In the genomic region with DNA sequence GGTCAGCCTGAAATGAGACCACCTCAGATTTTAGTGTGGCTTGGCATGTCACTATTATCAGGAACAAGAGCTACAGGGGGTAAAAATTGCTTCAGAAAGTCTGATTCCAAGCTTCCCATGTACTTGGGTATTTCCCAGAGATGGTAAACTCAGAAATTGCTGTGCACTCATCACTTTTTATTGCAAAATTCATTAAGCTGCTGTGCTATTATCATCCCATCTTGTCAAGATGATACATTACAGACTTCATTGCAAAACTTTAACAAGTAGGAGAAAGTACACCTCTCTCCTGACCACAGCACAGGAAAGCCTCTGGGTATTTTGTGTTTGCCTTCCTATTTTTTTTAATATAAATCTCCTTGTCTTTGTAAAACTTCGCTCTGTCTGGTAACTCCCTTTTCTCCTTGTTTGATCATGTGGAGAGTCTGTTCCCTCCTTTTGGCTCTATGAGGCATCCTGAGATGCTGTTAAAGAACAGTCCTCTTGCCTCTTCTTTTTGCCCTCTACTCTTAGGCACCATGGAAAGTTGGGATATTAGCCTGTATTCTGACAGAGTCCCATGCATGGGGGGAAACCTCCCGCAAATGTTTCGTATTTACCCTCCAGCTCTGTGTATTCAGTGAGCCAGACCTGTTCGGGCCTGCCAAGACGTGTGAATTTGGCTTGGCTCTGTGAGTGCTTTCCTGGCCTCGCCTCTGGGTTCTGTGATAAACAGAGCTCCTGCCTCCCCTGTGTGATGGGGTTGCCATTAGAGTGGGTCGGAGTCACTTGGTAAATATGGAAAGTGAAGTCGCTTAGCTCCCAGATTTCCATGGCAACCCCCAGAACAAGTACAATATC, we compare ENCODE assay signal across 10 cellular contexts.
A peak's percentile ranks its signal among the peaks of the same experiment; 100 is the strongest.
DNase-seq lines count a peak whose midpoint lies in the region; ATAC-seq and TF ChIP-seq lines count a peak whose summit lies in the region.
"Had no signal": no experiment of that assay in that cellular context is flagged by ENCODE, and none has a peak within 500 bp of the region (broad histone marks: within the 10 kb centered on the region; RNA-seq: fewer than 3 reads in every experiment).

No MANE protein-coding gene starts in this region.

- POLR2A ChIA-PET in HEK293T (lab: Yijun Ruan, JAX), result interaction anchor here (0.9 to 2.4 kb wide), 2 partner anchors 14 to 262 kb away, joined by 4 to 7 read pairs; no protein-coding TSS in a partner anchor
- POLR2A ChIA-PET in PC-3 (lab: Charles Lee; ENCODE audit: unreplicated experiment), result no interaction called here

- no peak for TF ChIP-seq CTCF in PC-3 (conservative IDR thresholded peaks at IDR 0.05; ENCODE audit: low read depth, low read length)
- no peak for TF ChIP-seq CTCF in fibroblast of the aortic adventitia (IDR thresholded peaks at IDR 0.05; ENCODE audit: insufficient read depth, low read length)
- TF ChIP-seq CTCF in sigmoid colon (IDR thresholded peaks at IDR 0.05), result no peak
- no peak for TF ChIP-seq CTCF in mucosa of descending colon (IDR thresholded peaks at IDR 0.05)
- no peak for TF ChIP-seq CTCF in foreskin fibroblast (IDR thresholded peaks at IDR 0.05; ENCODE audit: low read depth, low read length)

- TF ChIP-seq POLR2A in sigmoid colon (IDR thresholded peaks at IDR 0.05), result no peak

- no peak for DNase-seq in HEK293T (ENCODE audit: extremely low spot score)
- DNase-seq in PC-3, result no peak
- peak; percentile 85 for DNase-seq in fibroblast of the aortic adventitia (ENCODE audit: low read depth)
- peak; percentile 81 for DNase-seq in sigmoid colon
- DNase-seq in mucosa of descending colon, result no peak
- no peak for DNase-seq in foreskin fibroblast
- DNase-seq: DND-41 had no signal

- peak overlapping the region; percentile 44 for H3K27ac ChIP-seq in PC-3 (ENCODE audit: low read length)
- peak overlapping the region; percentile 66 to 77 (median 70) for H3K27ac ChIP-seq in sigmoid colon

- H3K4me3 ChIP-seq in PC-3 (ENCODE audit: low read length) (no peak overlapping the region), fibroblast of the aortic adventitia (ENCODE audit: low read depth, low read length) (no peak overlapping the region), sigmoid colon (no peak overlapping the region), mucosa of descending colon (no peak overlapping the region), foreskin fibroblast (ENCODE audit: low read depth in 1 of 2, low read length in 2 of 2) (no peak overlapping the region)

- H3K9ac ChIP-seq in PC-3 (ENCODE audit: low read length), result no peak overlapping the region

- H3K27me3 ChIP-seq in PC-3 (ENCODE audit: low read length) (no peaks in the 10 kb centered on the region), sigmoid colon (no peaks in the 10 kb centered on the region)

- H3K79me2 ChIP-seq in PC-3 (ENCODE audit: low read length), result no peaks in the 10 kb centered on the region

- no peaks in the 10 kb centered on the region for H3K9me3 ChIP-seq in PC-3 (ENCODE audit: low read length)
- no peaks in the 10 kb centered on the region for H3K9me3 ChIP-seq in sigmoid colon
- H3K9me3 ChIP-seq in mucosa of descending colon, result no peaks in the 10 kb centered on the region

- no peak overlapping the region for H3K4me2 ChIP-seq in PC-3 (ENCODE audit: low read length)

- H2AFZ ChIP-seq in PC-3 (ENCODE audit: low read length), result no peak overlapping the region

- no TSS peak for BruUV-seq in PC-3 (replicated peaks; lab: Mats Ljungman, UMichigan)

- no peaks in the 10 kb centered on the region for H3K36me3 ChIP-seq in PC-3 (ENCODE audit: low read depth, low read length)
- no peaks in the 10 kb centered on the region for H3K36me3 ChIP-seq in sigmoid colon
- no peaks in the 10 kb centered on the region for H3K36me3 ChIP-seq in mucosa of descending colon (ENCODE audit: low read depth)

- no peaks in the 10 kb centered on the region for H3F3A ChIP-seq in PC-3 (ENCODE audit: low read length, unreplicated experiment)

- 85 to 90% methylated on average over 8 of the region's 8 CpGs for WGBS in sigmoid colon, 2 donors

- CTCF ChIA-PET in HEK293T (lab: Yijun Ruan, JAX) (interaction anchor here (0.7 to 1.6 kb wide), 2 partner anchors 12 to 22 kb away, joined by 5 read pairs; no protein-coding TSS in a partner anchor), PC-3 (lab: Charles Lee) (interaction anchor here (0.7 kb wide), 1 partner anchor 28 kb away, joined by 3 read pairs; no protein-coding TSS in a partner anchor)

- H3K4me1 ChIP-seq in PC-3 (ENCODE audit: insufficient read depth, low read length), result 0 out of 2 replicates have a peak, but pooled peaks cover 4% of the 10 kb centered on the region
- H3K4me1 ChIP-seq in sigmoid colon, result peaks cover 0 to 45% (median 38%) of the 10 kb centered on the region in 4 donors
- H3K4me1 ChIP-seq in mucosa of descending colon (ENCODE audit: low read depth), result peaks cover 9% of the 10 kb centered on the region

- intact Hi-C loops in PC-3 (cut with micrococcal nuclease) (no loop called here), sigmoid colon (cut with DNase I) (loop anchor here (1.0 to 5.0 kb wide), 2 partner anchors 120 to 259 kb away; a partner anchor contains a TSS), mucosa of descending colon (cut with DNase I, micrococcal nuclease) (no loop called here)

- peak; percentile 66 for ATAC-seq in PC-3
- ATAC-seq in HG03520 (IDR thresholded peaks at IDR 0.05; ENCODE audit: unreplicated experiment), result no peak
- ATAC-seq in mucosa of descending colon, result no peak
- no peak for ATAC-seq in HG02973 (IDR thresholded peaks at IDR 0.05; ENCODE audit: unreplicated experiment)
- ATAC-seq: WTC11 had no signal

- H4K20me1 ChIP-seq in PC-3 (ENCODE audit: low read length), result no peaks in the 10 kb centered on the region

- H3K9me2 ChIP-seq in PC-3 (replicated peaks; ENCODE audit: low read length), result no peaks in the 10 kb centered on the region

- peak; percentile 39 to 76 (median 61) for TF ChIP-seq EP300 in sigmoid colon (IDR thresholded peaks at IDR 0.05)

TF ChIP-seq in HEK293T, 16 proteins besides CTCF, POLR2A, EP300 and RAD21:
- TF ChIP-seq, protein P1, sequence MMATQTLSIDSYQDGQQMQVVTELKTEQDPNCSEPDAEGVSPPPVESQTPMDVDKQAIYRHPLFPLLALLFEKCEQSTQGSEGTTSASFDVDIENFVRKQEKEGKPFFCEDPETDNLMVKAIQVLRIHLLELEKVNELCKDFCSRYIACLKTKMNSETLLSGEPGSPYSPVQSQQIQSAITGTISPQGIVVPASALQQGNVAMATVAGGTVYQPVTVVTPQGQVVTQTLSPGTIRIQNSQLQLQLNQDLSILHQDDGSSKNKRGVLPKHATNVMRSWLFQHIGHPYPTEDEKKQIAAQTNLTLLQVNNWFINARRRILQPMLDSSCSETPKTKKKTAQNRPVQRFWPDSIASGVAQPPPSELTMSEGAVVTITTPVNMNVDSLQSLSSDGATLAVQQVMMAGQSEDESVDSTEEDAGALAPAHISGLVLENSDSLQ (IDR thresholded peaks at IDR 0.05), result peak; percentile 24; the same call in 1 of the 2 replicates
- no peak for TF ChIP-seq HDGF (IDR thresholded peaks at IDR 0.05; ENCODE audit: borderline replicate concordance)

Comparison
In these comparisons a context has a peak if more than half of its experiments do, and no peak if none do; other contexts are left out.
1. DNase-seq: peak in fibroblast of the aortic adventitia (single experiment) and sigmoid colon (single experiment); none in HEK293T (single experiment), PC-3 (single experiment), mucosa of descending colon (0 of 3) and foreskin fibroblast (0 of 2).